In the genomic region with DNA sequence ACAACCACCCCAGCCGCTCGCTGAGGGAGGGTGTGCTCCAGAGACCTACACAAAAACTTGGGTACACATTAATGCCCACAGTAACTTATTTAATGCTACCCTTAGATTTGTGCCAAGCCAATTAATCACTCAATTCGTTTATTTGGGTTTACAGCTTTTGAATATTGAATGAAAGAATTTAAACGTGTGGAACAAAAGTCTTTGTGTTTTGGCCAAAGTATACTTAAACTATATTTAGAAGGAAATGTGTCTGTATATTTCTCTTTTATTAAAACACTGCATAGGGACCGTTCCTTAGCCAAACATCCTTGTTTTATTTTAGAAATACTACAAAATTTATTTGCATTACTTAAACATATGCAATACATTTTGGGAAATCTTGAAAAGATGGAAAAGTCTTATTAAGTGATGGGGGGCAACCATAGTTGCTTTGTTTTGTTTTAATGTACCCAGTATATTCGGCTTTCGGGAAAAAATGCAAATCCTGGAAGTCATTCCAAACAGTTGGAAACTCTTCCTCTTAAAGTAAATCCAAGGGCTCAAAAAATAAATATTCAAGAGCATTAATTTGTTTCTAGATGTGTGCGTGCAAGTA, we compare ENCODE assay signal across 11 cellular contexts. TPM values are rescaled to one million over a fixed set of nuclear protein-coding genes. Genes with fewer than 3 reads are reported as not detected.
A peak's percentile ranks its signal among the peaks of the same experiment; 100 is the strongest.
DNase-seq lines count a peak whose midpoint lies in the region; ATAC-seq, FAIRE-seq and TF ChIP-seq lines count a peak whose summit lies in the region.
"Had no signal": no experiment of that assay in that cellular context is flagged by ENCODE, and none has a peak within 500 bp of the region (broad histone marks: within the 10 kb centered on the region; RNA-seq: fewer than 3 reads in every experiment).

No MANE protein-coding gene starts in this region.

- ATAC-seq in heart left ventricle (no peak), left ventricle myocardium superior (no peak), upper lobe of right lung (no peak), HG02798 (IDR thresholded peaks at IDR 0.05; ENCODE audit: poor library complexity, unreplicated experiment) (no peak), left lobe of liver (no peak)
- ATAC-seq: A549 had no signal

- peaks cover 3% of the 10 kb centered on the region for H3K36me3 Mint-ChIP-seq in nephron (ENCODE audit: low read depth)

- no peak for FAIRE-seq in HTR-8/SVneo (lab: Jason Lieb, UNC)
- FAIRE-seq: A549 had no signal

- H3K4me3 Mint-ChIP-seq in nephron, result peak overlapping the region; percentile 66 to 82 (median 79)

- intact Hi-C loops in heart left ventricle (cut with DNase I) (no loop called here), left ventricle myocardium superior (cut with micrococcal nuclease) (no loop called here), upper lobe of right lung (cut with DNase I) (no loop called here)

- H3K4me3 ChIP-seq in heart left ventricle, result peak overlapping the region in 10 of 12 donors; percentile 0 to 53 (median 38)
- peak overlapping the region; percentile 59 for H3K4me3 ChIP-seq in coronary artery
- H3K4me3 ChIP-seq in upper lobe of right lung, result peak overlapping the region; percentile 31
- H3K4me3 ChIP-seq: A549 had no signal

- H3K27ac Mint-ChIP-seq in nephron, result peak overlapping the region; percentile 75 to 81 (median 80)

- DNase-seq in heart left ventricle, result no peak
- no peak for DNase-seq in left ventricle myocardium superior
- no peak for DNase-seq in coronary artery (ENCODE audit: low spot score)
- DNase-seq in upper lobe of right lung, result no peak
- no peak for DNase-seq in left lobe of liver (ENCODE audit: low spot score)
- no peak for DNase-seq in HTR-8/SVneo (ENCODE audit: insufficient read length, low spot score)
- DNase-seq: NCI-H1417 had no signal

- H3K27ac ChIP-seq in heart left ventricle (peak overlapping the region in 1 of 12 donors; percentile 35), coronary artery (no peak overlapping the region), upper lobe of right lung (peak overlapping the region; percentile 31)
- H3K27ac ChIP-seq: A549 had no signal

- TF ChIP-seq CTCF in heart left ventricle (IDR thresholded peaks at IDR 0.05) (no peak), coronary artery (IDR thresholded peaks at IDR 0.05) (no peak), nephron (IDR thresholded peaks at IDR 0.05; ENCODE audit: unreplicated experiment in 3 of 3) (no peak), upper lobe of right lung (IDR thresholded peaks at IDR 0.05) (no peak)

- H3K9me3 ChIP-seq in heart left ventricle (no peaks in the 10 kb centered on the region), upper lobe of right lung (no peaks in the 10 kb centered on the region)
- H3K9me3 ChIP-seq: A549, HAP-1 had no signal

- TF ChIP-seq POLR2A in heart left ventricle (IDR thresholded peaks at IDR 0.05), result no peak

- WGBS in heart left ventricle, 4 donors, result 81 to 85% (median 83%) methylated on average over 8 of the region's 8 CpGs

- H3K36me3 ChIP-seq in heart left ventricle, result no peaks in the 10 kb centered on the region
- no peaks in the 10 kb centered on the region for H3K36me3 ChIP-seq in upper lobe of right lung
- H3K36me3 ChIP-seq: HAP-1 had no signal

- H3K27me3 ChIP-seq in heart left ventricle (no peaks in the 10 kb centered on the region), upper lobe of right lung (no peaks in the 10 kb centered on the region)

- H3K4me1 Mint-ChIP-seq in nephron, result peaks cover 85% of the 10 kb centered on the region

- H3K9me3 Mint-ChIP-seq in nephron, result no peaks in the 10 kb centered on the region

- H3K4me1 ChIP-seq in heart left ventricle (peaks cover 0 to 55% (median 22%) of the 10 kb centered on the region in 12 donors), upper lobe of right lung (peaks cover 42% of the 10 kb centered on the region)

- no peaks in the 10 kb centered on the region for H3K27me3 Mint-ChIP-seq in nephron (ENCODE audit: low read depth)

RNA-seq across cellular contexts. Expression of a gene that starts 11.8 kb away (rescaled TPM):
- 10 to 100 TPM in 6 of 9 donors, 1 to 10 TPM in 3; 8.5 to 26.7 (median 14.2) TPM for total RNA-seq in heart left ventricle
- polyA plus RNA-seq in heart left ventricle, result 1 to 10 TPM; 3.3 to 5.3 TPM
- total RNA-seq in left ventricle myocardium superior, result 18.2 TPM
- 32.1 TPM for total RNA-seq in upper lobe of right lung
- total RNA-seq in left lobe of liver, result 5.0 TPM
